Comparison of ENCODE assay signal across 1 cellular context in genomic region chr11:117914398-117914761, GRCh38.
TF ChIP-seq lines count a peak whose summit lies in the region.

No MANE protein-coding gene starts in this region.

TF ChIP-seq in H1, 55 proteins besides CTCF, POLR2A, EP300 and RAD21 (continued from another document):
- TF ChIP-seq SUZ12 (IDR thresholded peaks at IDR 0.05; ENCODE audit: low read length) (no peak), RNF2 (IDR thresholded peaks at IDR 0.05; ENCODE audit: borderline replicate concordance, low read depth, low read length, missing control alignments, poor library complexity, severe bottlenecking) (no peak), CHD1 (IDR thresholded peaks at IDR 0.05; ENCODE audit: low read depth, low read length) (no peak), EZH2 (IDR thresholded peaks at IDR 0.05; ENCODE audit: low read depth, low read length, severe bottlenecking) (no peak), RXRA (IDR thresholded peaks at IDR 0.05; ENCODE audit: insufficient read depth, low read depth, low read length) (no peak), TBP (IDR thresholded peaks at IDR 0.05; ENCODE audit: low read depth, low read length) (no peak), GABPA (IDR thresholded peaks at IDR 0.05; ENCODE audit: borderline replicate concordance, insufficient read depth, low read length) (no peak), KDM1A (IDR thresholded peaks at IDR 0.05; ENCODE audit: borderline replicate concordance, low read length) (no peak), GTF2F1 (IDR thresholded peaks at IDR 0.05; ENCODE audit: borderline replicate concordance, low read depth, low read length) (no peak), HDAC2 (IDR thresholded peaks at IDR 0.05; ENCODE audit: borderline replicate concordance in 1 of 2, low read depth in 2 of 2, low read length in 2 of 2) (no peak), CBX8 (IDR thresholded peaks at IDR 0.05; ENCODE audit: borderline replicate concordance, low read depth, low read length) (no peak), SIX5 (IDR thresholded peaks at IDR 0.05; ENCODE audit: low read depth, low read length) (no peak), CREB1 (IDR thresholded peaks at IDR 0.05) (no peak)
- TF ChIP-seq, protein P1, sequence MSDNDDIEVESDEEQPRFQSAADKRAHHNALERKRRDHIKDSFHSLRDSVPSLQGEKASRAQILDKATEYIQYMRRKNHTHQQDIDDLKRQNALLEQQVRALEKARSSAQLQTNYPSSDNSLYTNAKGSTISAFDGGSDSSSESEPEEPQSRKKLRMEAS (IDR thresholded peaks at IDR 0.05), result no peak
- TF ChIP-seq, protein P2, sequence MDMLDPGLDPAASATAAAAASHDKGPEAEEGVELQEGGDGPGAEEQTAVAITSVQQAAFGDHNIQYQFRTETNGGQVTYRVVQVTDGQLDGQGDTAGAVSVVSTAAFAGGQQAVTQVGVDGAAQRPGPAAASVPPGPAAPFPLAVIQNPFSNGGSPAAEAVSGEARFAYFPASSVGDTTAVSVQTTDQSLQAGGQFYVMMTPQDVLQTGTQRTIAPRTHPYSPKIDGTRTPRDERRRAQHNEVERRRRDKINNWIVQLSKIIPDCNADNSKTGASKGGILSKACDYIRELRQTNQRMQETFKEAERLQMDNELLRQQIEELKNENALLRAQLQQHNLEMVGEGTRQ (IDR thresholded peaks at IDR 0.05; ENCODE audit: low read length), result no peak
TF ChIP-seq in H1: peak in this region for 0.
